In the genomic region with DNA sequence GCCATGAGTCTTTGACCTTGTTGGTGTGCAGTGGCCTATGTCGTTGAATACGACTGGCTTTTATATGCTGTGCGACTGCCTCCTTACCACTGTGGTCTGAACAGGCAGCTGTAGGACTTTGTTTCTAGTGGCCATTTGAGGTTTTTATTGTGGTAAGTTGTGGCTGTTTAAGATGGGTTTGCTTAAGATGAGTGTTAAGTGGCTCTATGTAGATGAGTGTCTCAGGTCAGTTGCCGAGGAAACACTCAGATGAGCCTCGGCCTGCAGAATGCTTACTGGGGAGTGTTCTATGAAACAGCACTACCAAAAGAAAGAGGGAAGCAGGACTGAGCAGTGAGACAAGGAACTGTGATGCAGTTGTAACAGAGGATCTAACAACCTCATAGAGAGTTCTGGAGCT, we compare ENCODE assay signal across 19 cellular contexts. TPM values are rescaled to one million over a fixed set of nuclear protein-coding genes. Genes with fewer than 3 reads are reported as not detected.
DNase-seq lines count a peak whose midpoint lies in the region; ATAC-seq and TF ChIP-seq lines count a peak whose summit lies in the region.
"Had no signal": no experiment of that assay in that cellular context is flagged by ENCODE, and none has a peak within 500 bp of the region (broad histone marks: within the 10 kb centered on the region; RNA-seq: fewer than 3 reads in every experiment).

No MANE protein-coding gene starts in this region.

- ATAC-seq in GM19023 (IDR thresholded peaks at IDR 0.05; ENCODE audit: unreplicated experiment) (peak; percentile 83), HG02870 (IDR thresholded peaks at IDR 0.05; ENCODE audit: unreplicated experiment) (peak; percentile 75), mucosa of descending colon (no peak)
- ATAC-seq: HCT116 had no signal

- H3K4me3 ChIP-seq in BLaER1 (no peak overlapping the region), Karpas-422 (ENCODE audit: low read length) (no peak overlapping the region), mucosa of descending colon (no peak overlapping the region)
- H3K4me3 ChIP-seq: colonic mucosa, testis had no signal

- H3K36me3 ChIP-seq in BLaER1 = no peaks in the 10 kb centered on the region
- no peaks in the 10 kb centered on the region for H3K36me3 ChIP-seq in Karpas-422 (ENCODE audit: insufficient read depth, low read length)
- H3K36me3 ChIP-seq in mucosa of descending colon (ENCODE audit: low read depth) = no peaks in the 10 kb centered on the region
- H3K36me3 ChIP-seq: colonic mucosa had no signal

- H4K20me1 ChIP-seq in BLaER1 (no peaks in the 10 kb centered on the region), Karpas-422 (ENCODE audit: insufficient read depth, low read depth, low read length) (no peaks in the 10 kb centered on the region)

- H3K27me3 ChIP-seq in BLaER1 (no peaks in the 10 kb centered on the region), Karpas-422 (ENCODE audit: low read length) (no peaks in the 10 kb centered on the region)
- H3K27me3 ChIP-seq: colonic mucosa, testis had no signal

- DNase-seq in Karpas-422 (peak; percentile 40), iPS-NIHi11 (ENCODE audit: low spot score) (no peak), mucosa of descending colon (no peak), 8988T (no peak), NCI-H748 (lab: John Stamatoyannopoulos, UW; ENCODE audit: unreplicated experiment) (no peak)
- DNase-seq: ACHN; activated CD4-positive, alpha-beta memory T cell treated with anti-CD3 and anti-CD28 coated beads for 36 hours; anterior cingulate cortex; colonic mucosa; kidney; NCI-H1694 treated with DMSO at 0.1 percent for 48 hours; T1000; testis had no signal

- no peak for TF ChIP-seq CTCF in mucosa of descending colon (IDR thresholded peaks at IDR 0.05)

- H3K79me2 ChIP-seq in Karpas-422 (ENCODE audit: low read length) = no peaks in the 10 kb centered on the region

- no peak overlapping the region for H2AFZ ChIP-seq in Karpas-422 (ENCODE audit: low read length)

- no peaks in the 10 kb centered on the region for H3K9me2 ChIP-seq in Karpas-422 (replicated peaks; ENCODE audit: insufficient read depth, low read length)

- H3K4me1 ChIP-seq in BLaER1 = peaks cover 17% of the 10 kb centered on the region
- H3K4me1 ChIP-seq in Karpas-422 (ENCODE audit: low read length) = no peaks in the 10 kb centered on the region
- no peaks in the 10 kb centered on the region for H3K4me1 ChIP-seq in mucosa of descending colon (ENCODE audit: low read depth)
- H3K4me1 ChIP-seq: colonic mucosa, testis had no signal

- H3K9me3 ChIP-seq in BLaER1 (peaks cover 17% of the 10 kb centered on the region), Karpas-422 (ENCODE audit: low read length) (no peaks in the 10 kb centered on the region), mucosa of descending colon (peaks cover 7% of the 10 kb centered on the region)
- H3K9me3 ChIP-seq: colonic mucosa, testis had no signal

- peak overlapping the region; percentile 26 for H3K4me2 ChIP-seq in BLaER1
- no peak overlapping the region for H3K4me2 ChIP-seq in Karpas-422 (ENCODE audit: low read depth, low read length, poor library complexity, severe bottlenecking)
- H3K4me2 ChIP-seq: KMS-11 had no signal

- H3K9ac ChIP-seq in BLaER1 (no peak overlapping the region), Karpas-422 (ENCODE audit: low read length) (no peak overlapping the region)
- H3K9ac ChIP-seq: KMS-11 had no signal

- H3K27ac ChIP-seq in BLaER1 = no peak overlapping the region; the same call in 1 of the 2 replicates
- no peak overlapping the region for H3K27ac ChIP-seq in Karpas-422 (ENCODE audit: low read length)
- H3K27ac ChIP-seq: colonic mucosa, KMS-11, testis had no signal

- intact Hi-C loops in mucosa of descending colon (cut with DNase I, micrococcal nuclease) = no loop called here

RNA-seq across cellular contexts. Expression of a gene that starts 14.9 kb away (rescaled TPM):
- 59.4 and 60.1 TPM in 2 replicates for total RNA-seq in Karpas-422 (2014; rRNA removed; shearing (Covaris generic); ENCODE audit: low replicate concordance)
- total RNA-seq in mucosa of descending colon = 1 to 10 TPM in 1 of 3 donors, under 1 TPM in 2; 0.43 to 1.1 (median 0.47) TPM
- total RNA-seq: activated CD4-positive, alpha-beta memory T cell treated with anti-CD3 and anti-CD28 coated beads for 36 hours; epithelial cell of proximal tubule had no signal

RNA-seq across cellular contexts. Expression of a gene that starts 20.6 kb away (rescaled TPM):
- total RNA-seq in Karpas-422 (2014; rRNA removed; shearing (Covaris generic); ENCODE audit: low replicate concordance) = 0.45 and 0.76 TPM in 2 replicates
- total RNA-seq in mucosa of descending colon = not detected
- total RNA-seq: activated CD4-positive, alpha-beta memory T cell treated with anti-CD3 and anti-CD28 coated beads for 36 hours; epithelial cell of proximal tubule had no signal

RNA-seq across cellular contexts. Expression of a gene that starts 56.5 kb away (rescaled TPM):
- total RNA-seq in Karpas-422 (2014; rRNA removed; shearing (Covaris generic); ENCODE audit: low replicate concordance) = not detected in 2 replicates
- not detected for total RNA-seq in mucosa of descending colon
- total RNA-seq: activated CD4-positive, alpha-beta memory T cell treated with anti-CD3 and anti-CD28 coated beads for 36 hours; colonic mucosa; epithelial cell of proximal tubule; testis had no signal

Comparison
In these comparisons a context has a peak if more than half of its experiments do, and no peak if none do; other contexts are left out.
1. RNA of a gene that starts 14.9 kb away (total RNA-seq): 59.4 to 60.1 TPM in Karpas-422; 0.43 to 1.1 TPM in mucosa of descending colon; every median in the first group is over 10 times any median in the second.